ENCODE assay signal across 1 cellular context in the genomic region with DNA sequence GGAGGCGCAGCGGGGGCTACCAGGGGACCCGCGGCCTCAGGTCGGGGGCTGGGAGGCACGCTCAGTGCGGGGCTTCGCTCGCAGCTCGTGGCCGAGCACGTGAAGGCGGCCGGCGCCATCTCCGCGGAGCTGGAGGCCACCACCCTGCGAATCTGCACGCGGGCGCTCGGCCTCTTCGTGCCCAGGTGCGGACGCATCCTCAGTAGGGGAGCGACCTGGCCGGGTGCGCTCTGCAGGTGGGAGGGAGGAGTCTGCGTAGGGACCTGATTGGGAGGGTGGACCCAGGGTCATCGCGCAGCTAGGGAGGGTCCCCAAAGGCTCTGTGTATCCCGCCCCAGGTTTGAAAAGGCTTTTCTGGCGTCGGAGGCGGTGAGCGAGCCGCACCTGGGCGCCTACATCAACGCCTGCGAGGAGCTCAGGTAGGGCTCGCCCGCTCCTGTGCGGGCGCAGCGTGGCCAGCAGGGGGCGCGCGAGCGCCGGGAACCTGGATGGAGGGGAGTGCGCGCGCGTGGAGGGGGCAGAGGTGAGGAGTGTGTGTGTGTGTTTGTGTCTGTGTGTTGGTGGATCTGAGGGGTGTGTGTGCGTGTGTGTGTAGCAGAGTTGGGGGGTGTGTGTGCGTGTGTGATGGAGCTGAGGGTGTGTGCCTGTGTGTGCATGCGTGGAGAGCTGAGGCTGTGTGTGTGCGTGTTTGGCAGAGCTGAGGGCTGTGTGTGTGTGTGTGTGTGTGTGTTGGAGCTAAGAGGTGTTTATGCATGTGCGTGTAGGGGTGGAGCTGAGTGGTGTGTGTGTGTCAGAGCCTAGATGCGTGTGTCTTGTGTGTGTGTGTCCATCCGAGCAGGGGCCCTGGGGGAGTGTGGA.
A peak's percentile ranks its signal among the peaks of the same experiment; 100 is the strongest.
TF ChIP-seq lines count a peak whose summit lies in the region.

No MANE protein-coding gene starts in this region.

TF ChIP-seq in HepG2, 621 proteins besides CTCF, POLR2A, EP300 and RAD21 (continued from another document and continues in another):
- TF ChIP-seq, protein P1, sequence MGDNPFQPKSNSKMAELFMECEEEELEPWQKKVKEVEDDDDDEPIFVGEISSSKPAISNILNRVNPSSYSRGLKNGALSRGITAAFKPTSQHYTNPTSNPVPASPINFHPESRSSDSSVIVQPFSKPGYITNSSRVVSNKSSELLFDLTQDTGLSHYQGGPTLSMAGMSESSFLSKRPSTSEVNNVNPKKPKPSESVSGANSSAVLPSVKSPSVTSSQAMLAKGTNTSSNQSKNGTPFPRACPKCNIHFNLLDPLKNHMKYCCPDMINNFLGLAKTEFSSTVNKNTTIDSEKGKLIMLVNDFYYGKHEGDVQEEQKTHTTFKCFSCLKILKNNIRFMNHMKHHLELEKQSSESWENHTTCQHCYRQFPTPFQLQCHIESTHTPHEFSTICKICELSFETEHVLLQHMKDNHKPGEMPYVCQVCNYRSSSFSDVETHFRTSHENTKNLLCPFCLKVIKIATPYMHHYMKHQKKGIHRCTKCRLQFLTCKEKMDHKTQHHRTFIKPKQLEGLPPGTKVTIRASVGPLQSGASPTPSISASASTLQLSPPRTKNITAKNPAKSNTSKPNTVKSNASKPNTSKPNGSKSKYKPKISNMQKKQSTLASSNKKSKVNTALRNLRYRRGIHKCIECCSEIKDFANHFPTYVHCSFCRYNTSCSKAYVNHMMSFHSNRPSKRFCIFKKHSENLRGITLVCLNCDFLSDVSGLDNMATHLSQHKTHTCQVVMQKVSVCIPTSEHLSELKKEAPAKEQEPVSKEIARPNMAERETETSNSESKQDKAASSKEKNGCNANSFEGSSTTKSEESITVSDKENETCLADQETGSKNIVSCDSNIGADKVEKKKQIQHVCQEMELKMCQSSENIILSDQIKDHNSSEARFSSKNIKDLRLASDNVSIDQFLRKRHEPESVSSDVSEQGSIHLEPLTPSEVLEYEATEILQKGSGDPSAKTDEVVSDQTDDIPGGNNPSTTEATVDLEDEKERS (CRISPR knock-in tag; IDR thresholded peaks at IDR 0.05), result 0 out of 2 replicates have a peak, but pooled peaks have one; percentile 11
- TF ChIP-seq SSRP1 (CRISPR knock-in tag; IDR thresholded peaks at IDR 0.05), result peak; percentile 42; the same call in 1 of the 2 replicates
- TF ChIP-seq ZNF781 (CRISPR knock-in tag; IDR thresholded peaks at IDR 0.05; ENCODE audit: borderline replicate concordance, not compliant biosample characterization), result peak; percentile 14
- TF ChIP-seq ZNF143 (CRISPR knock-in tag; IDR thresholded peaks at IDR 0.05), result no peak
- TF ChIP-seq ATF7 (IDR thresholded peaks at IDR 0.05), result no peak
- no peak for TF ChIP-seq ATF7 (CRISPR knock-in tag; IDR thresholded peaks at IDR 0.05)
- TF ChIP-seq JUNB (CRISPR knock-in tag; IDR thresholded peaks at IDR 0.05; ENCODE audit: borderline replicate concordance), result peak; percentile 63
- TF ChIP-seq FOXM1 (CRISPR knock-in tag; IDR thresholded peaks at IDR 0.05), result no peak
- no peak for TF ChIP-seq ZC3H4 (CRISPR knock-in tag; IDR thresholded peaks at IDR 0.05; ENCODE audit: borderline replicate concordance)
- no peak for TF ChIP-seq ZBTB8A (CRISPR knock-in tag; IDR thresholded peaks at IDR 0.05; ENCODE audit: borderline replicate concordance, low read depth)
- peak; percentile 41; the same call in 1 of the 2 replicates for TF ChIP-seq ZNF205 (CRISPR knock-in tag; IDR thresholded peaks at IDR 0.05)
- TF ChIP-seq ZC3H13 (CRISPR knock-in tag; IDR thresholded peaks at IDR 0.05), result peak; percentile 85
- TF ChIP-seq, protein P2, sequence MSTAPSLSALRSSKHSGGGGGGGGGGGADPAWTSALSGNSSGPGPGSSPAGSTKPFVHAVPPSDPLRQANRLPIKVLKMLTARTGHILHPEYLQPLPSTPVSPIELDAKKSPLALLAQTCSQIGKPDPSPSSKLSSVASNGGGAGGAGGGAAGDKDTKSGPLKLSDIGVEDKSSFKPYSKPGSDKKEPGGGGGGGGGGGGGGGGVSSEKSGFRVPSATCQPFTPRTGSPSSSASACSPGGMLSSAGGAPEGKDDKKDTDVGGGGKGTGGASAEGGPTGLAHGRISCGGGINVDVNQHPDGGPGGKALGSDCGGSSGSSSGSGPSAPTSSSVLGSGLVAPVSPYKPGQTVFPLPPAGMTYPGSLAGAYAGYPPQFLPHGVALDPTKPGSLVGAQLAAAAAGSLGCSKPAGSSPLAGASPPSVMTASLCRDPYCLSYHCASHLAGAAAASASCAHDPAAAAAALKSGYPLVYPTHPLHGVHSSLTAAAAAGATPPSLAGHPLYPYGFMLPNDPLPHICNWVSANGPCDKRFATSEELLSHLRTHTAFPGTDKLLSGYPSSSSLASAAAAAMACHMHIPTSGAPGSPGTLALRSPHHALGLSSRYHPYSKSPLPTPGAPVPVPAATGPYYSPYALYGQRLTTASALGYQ (CRISPR knock-in tag; IDR thresholded peaks at IDR 0.05), result no peak
- no peak for TF ChIP-seq MTA1 (CRISPR knock-in tag; IDR thresholded peaks at IDR 0.05; ENCODE audit: borderline replicate concordance)
- TF ChIP-seq ZNF546 (CRISPR knock-in tag; conservative IDR thresholded peaks at IDR 0.05), result peak; percentile 75; the same call in 1 of the 2 replicates
- TF ChIP-seq, protein P3, sequence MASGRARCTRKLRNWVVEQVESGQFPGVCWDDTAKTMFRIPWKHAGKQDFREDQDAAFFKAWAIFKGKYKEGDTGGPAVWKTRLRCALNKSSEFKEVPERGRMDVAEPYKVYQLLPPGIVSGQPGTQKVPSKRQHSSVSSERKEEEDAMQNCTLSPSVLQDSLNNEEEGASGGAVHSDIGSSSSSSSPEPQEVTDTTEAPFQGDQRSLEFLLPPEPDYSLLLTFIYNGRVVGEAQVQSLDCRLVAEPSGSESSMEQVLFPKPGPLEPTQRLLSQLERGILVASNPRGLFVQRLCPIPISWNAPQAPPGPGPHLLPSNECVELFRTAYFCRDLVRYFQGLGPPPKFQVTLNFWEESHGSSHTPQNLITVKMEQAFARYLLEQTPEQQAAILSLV (CRISPR knock-in tag; IDR thresholded peaks at IDR 0.05; ENCODE audit: borderline replicate concordance), result peak; percentile 12; the same call in 1 of the 2 replicates
- TF ChIP-seq, protein P4, sequence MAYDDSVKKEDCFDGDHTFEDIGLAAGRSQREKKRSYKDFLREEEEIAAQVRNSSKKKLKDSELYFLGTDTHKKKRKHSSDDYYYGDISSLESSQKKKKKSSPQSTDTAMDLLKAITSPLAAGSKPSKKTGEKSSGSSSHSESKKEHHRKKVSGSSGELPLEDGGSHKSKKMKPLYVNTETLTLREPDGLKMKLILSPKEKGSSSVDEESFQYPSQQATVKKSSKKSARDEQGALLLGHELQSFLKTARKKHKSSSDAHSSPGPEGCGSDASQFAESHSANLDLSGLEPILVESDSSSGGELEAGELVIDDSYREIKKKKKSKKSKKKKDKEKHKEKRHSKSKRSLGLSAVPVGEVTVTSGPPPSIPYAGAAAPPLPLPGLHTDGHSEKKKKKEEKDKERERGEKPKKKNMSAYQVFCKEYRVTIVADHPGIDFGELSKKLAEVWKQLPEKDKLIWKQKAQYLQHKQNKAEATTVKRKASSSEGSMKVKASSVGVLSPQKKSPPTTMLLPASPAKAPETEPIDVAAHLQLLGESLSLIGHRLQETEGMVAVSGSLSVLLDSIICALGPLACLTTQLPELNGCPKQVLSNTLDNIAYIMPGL (CRISPR knock-in tag; IDR thresholded peaks at IDR 0.05; ENCODE audit: borderline replicate concordance in 1 of 2, low read depth in 1 of 2), result peak; percentile 51; a peak in 3 of 4 replicates
- TF ChIP-seq, protein P5, sequence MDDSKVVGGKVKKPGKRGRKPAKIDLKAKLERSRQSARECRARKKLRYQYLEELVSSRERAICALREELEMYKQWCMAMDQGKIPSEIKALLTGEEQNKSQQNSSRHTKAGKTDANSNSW (CRISPR knock-in tag; IDR thresholded peaks at IDR 0.05; ENCODE audit: borderline replicate concordance), result no peak
- TF ChIP-seq SPEN (CRISPR knock-in tag; IDR thresholded peaks at IDR 0.05; ENCODE audit: low read depth), result peak; percentile 50; the same call in 1 of the 2 replicates
- peak; percentile 62 for TF ChIP-seq POLR2AphosphoS5 (IDR thresholded peaks at IDR 0.05; ENCODE audit: low read depth, low read length)
- no peak for TF ChIP-seq ZNF766 (CRISPR knock-in tag; IDR thresholded peaks at IDR 0.05; ENCODE audit: borderline replicate concordance)
- TF ChIP-seq, protein P6, sequence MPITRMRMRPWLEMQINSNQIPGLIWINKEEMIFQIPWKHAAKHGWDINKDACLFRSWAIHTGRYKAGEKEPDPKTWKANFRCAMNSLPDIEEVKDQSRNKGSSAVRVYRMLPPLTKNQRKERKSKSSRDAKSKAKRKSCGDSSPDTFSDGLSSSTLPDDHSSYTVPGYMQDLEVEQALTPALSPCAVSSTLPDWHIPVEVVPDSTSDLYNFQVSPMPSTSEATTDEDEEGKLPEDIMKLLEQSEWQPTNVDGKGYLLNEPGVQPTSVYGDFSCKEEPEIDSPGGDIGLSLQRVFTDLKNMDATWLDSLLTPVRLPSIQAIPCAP (CRISPR knock-in tag; IDR thresholded peaks at IDR 0.05; ENCODE audit: low read depth), result no peak
- TF ChIP-seq MAZ (IDR thresholded peaks at IDR 0.05; ENCODE audit: borderline replicate concordance, low read depth, low read length), result peak; percentile 62; the same call in 1 of the 2 replicates
- peak; percentile 56; the same call in 1 of the 2 replicates for TF ChIP-seq MAZ (CRISPR knock-in tag; IDR thresholded peaks at IDR 0.05; ENCODE audit: low read depth)
- TF ChIP-seq, protein P7, sequence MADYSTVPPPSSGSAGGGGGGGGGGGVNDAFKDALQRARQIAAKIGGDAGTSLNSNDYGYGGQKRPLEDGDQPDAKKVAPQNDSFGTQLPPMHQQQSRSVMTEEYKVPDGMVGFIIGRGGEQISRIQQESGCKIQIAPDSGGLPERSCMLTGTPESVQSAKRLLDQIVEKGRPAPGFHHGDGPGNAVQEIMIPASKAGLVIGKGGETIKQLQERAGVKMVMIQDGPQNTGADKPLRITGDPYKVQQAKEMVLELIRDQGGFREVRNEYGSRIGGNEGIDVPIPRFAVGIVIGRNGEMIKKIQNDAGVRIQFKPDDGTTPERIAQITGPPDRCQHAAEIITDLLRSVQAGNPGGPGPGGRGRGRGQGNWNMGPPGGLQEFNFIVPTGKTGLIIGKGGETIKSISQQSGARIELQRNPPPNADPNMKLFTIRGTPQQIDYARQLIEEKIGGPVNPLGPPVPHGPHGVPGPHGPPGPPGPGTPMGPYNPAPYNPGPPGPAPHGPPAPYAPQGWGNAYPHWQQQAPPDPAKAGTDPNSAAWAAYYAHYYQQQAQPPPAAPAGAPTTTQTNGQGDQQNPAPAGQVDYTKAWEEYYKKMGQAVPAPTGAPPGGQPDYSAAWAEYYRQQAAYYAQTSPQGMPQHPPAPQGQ (CRISPR knock-in tag; IDR thresholded peaks at IDR 0.05; ENCODE audit: borderline replicate concordance), result peak; percentile 93; the same call in 1 of the 2 replicates
- TF ChIP-seq PITX1 (CRISPR knock-in tag; IDR thresholded peaks at IDR 0.05), result no peak
- no peak for TF ChIP-seq ZNF451 (CRISPR knock-in tag; IDR thresholded peaks at IDR 0.05)
- TF ChIP-seq YEATS4 (CRISPR knock-in tag; IDR thresholded peaks at IDR 0.05; ENCODE audit: borderline replicate concordance), result no peak
- TF ChIP-seq, protein P8, sequence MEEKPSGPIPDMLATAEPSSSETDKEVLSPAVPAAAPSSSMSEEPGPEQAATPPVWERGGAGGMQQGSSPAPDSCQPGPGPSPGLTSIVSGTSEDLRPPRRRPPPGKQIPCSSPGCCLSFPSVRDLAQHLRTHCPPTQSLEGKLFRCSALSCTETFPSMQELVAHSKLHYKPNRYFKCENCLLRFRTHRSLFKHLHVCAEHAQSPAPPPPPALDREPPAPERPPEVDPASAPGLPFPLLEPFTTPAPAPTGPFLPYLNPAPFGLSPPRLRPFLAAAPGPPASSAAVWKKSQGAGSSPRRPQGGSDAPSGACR (CRISPR knock-in tag; IDR thresholded peaks at IDR 0.05), result no peak
- TF ChIP-seq, protein P9, sequence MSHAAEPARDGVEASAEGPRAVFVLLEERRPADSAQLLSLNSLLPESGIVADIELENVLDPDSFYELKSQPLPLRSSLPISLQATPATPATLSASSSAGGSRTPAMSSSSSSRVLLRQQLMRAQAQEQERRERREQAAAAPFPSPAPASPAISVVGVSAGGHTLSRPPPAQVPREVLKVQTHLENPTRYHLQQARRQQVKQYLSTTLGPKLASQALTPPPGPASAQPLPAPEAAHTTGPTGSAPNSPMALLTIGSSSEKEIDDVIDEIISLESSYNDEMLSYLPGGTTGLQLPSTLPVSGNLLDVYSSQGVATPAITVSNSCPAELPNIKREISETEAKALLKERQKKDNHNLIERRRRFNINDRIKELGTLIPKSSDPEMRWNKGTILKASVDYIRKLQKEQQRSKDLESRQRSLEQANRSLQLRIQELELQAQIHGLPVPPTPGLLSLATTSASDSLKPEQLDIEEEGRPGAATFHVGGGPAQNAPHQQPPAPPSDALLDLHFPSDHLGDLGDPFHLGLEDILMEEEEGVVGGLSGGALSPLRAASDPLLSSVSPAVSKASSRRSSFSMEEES (CRISPR knock-in tag; IDR thresholded peaks at IDR 0.05), result no peak
- TF ChIP-seq, protein P10, sequence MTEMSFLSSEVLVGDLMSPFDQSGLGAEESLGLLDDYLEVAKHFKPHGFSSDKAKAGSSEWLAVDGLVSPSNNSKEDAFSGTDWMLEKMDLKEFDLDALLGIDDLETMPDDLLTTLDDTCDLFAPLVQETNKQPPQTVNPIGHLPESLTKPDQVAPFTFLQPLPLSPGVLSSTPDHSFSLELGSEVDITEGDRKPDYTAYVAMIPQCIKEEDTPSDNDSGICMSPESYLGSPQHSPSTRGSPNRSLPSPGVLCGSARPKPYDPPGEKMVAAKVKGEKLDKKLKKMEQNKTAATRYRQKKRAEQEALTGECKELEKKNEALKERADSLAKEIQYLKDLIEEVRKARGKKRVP (CRISPR knock-in tag; IDR thresholded peaks at IDR 0.05), result peak in 1 of 2 experiments; percentile 51; a peak in 1 of 4 replicates
- TF ChIP-seq, protein P11, sequence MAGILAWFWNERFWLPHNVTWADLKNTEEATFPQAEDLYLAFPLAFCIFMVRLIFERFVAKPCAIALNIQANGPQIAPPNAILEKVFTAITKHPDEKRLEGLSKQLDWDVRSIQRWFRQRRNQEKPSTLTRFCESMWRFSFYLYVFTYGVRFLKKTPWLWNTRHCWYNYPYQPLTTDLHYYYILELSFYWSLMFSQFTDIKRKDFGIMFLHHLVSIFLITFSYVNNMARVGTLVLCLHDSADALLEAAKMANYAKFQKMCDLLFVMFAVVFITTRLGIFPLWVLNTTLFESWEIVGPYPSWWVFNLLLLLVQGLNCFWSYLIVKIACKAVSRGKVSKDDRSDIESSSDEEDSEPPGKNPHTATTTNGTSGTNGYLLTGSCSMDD (CRISPR knock-in tag; IDR thresholded peaks at IDR 0.05), result no peak
- 0 out of 2 replicates have a peak, but pooled peaks have one; percentile 39 for TF ChIP-seq NR1H2 (CRISPR knock-in tag; IDR thresholded peaks at IDR 0.05; ENCODE audit: borderline replicate concordance, low read depth)
- TF ChIP-seq SMAD3 (CRISPR knock-in tag; IDR thresholded peaks at IDR 0.05), result no peak
- TF ChIP-seq, protein P12, sequence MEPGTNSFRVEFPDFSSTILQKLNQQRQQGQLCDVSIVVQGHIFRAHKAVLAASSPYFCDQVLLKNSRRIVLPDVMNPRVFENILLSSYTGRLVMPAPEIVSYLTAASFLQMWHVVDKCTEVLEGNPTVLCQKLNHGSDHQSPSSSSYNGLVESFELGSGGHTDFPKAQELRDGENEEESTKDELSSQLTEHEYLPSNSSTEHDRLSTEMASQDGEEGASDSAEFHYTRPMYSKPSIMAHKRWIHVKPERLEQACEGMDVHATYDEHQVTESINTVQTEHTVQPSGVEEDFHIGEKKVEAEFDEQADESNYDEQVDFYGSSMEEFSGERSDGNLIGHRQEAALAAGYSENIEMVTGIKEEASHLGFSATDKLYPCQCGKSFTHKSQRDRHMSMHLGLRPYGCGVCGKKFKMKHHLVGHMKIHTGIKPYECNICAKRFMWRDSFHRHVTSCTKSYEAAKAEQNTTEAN (CRISPR knock-in tag; conservative IDR thresholded peaks at IDR 0.05), result no peak
- no peak for TF ChIP-seq KDM3A (CRISPR knock-in tag; IDR thresholded peaks at IDR 0.05; ENCODE audit: low read depth)
